Comparison of ENCODE assay signal across 17 cellular contexts in the genomic region with DNA sequence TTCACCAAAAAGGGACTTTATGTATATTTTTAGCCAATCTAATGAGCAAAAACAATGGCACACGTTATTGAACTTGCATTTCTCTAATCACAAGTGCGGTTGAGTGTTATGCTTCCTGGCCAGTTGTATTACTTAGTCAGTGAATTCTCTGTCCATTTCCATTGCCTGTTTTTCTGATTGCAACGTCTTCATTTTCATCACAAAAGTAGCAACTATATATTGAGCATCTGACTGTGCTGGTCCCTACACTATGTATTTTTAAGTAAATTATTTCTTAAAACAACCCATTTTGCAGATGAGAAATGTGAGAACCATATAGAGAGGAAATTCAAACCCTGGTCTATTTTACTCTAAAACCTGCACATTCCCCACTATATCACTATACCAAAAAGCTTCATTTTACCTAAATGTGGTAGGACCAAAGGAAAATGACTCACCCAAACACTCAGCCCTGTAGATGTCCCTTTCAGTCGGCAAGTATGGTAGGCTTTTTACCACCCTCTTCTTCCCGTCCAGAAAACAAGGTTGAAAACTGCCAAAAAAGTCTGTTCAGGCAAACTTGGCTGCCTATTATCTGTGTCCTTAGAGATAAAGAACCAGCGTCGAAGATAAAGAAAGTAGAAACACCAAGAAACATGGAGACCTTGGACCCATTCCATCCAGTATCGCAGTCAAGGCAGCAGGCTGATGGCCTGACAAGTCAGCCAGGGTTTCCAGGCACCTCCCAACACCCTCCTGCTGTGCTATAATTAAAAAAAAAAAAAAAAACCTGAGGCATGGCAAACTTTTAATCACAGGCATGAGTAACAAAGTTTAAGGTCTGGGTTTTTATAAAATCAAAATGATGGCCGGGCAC. TPM values are rescaled to one million over a fixed set of nuclear protein-coding genes. Genes with fewer than 3 reads are reported as not detected.
"Had no signal": no experiment of that assay in that cellular context is flagged by ENCODE, and none has a peak within 500 bp of the region (broad histone marks: within the 10 kb centered on the region; RNA-seq: fewer than 3 reads in every experiment).

No MANE protein-coding gene starts in this region.

- FAIRE-seq: bronchial epithelial cell, endothelial cell of umbilical vein had no signal

- H3K4me3 ChIP-seq: gastrocnemius medialis, lower lobe of right lung, neural progenitor cell, SK-N-MC had no signal

- H2AFZ ChIP-seq: neural progenitor cell had no signal

- DNase-seq: activated CD4-positive, alpha-beta T cell treated with anti-CD3 and anti-CD28 coated beads, Interleukin-2, amount 50 U/mL, for 4 hours; activated CD4-positive, CD25-positive, alpha-beta regulatory T cell treated with anti-CD3 and anti-CD28 coated beads, Interleukin-2, amount 50 U/mL, for 72 hours; activated CD8-positive, alpha-beta memory T cell treated with anti-CD3 and anti-CD28 coated beads, Interleukin-2, amount 10 ng/mL, durations not matched to agents 7 days and 5 days; activated gamma-delta T cell; activated T-cell treated with anti-CD3 and anti-CD28 coated beads, Interleukin-2, amount 50 U/mL, for 4 hours; gastrocnemius medialis; hippocampal formation; kidney glomerular epithelial cell; lower lobe of right lung; midbrain; substantia nigra had no signal

- H3K9me3 ChIP-seq: gastrocnemius medialis, lower lobe of right lung had no signal

- H3K4me1 ChIP-seq: gastrocnemius medialis, lower lobe of right lung had no signal

- ATAC-seq: activated CD8-positive, alpha-beta memory T cell treated with anti-CD3 and anti-CD28 coated beads, Interleukin-2, amount 10 ng/mL, durations not matched to agents 7 days and 5 days; activated T-cell treated with anti-CD3 and anti-CD28 coated beads, Interleukin-2, amount 50 U/mL, for 4 hours; gastrocnemius medialis; lower lobe of right lung; stimulated activated memory B cell treated with anti-CD40 and anti-IgM and Interleukin-4, amounts not matched to agents 10 μg/mL and 1 μg/mL and 100 μg/mL, for 72 hours had no signal

- H3K36me3 ChIP-seq: gastrocnemius medialis, lower lobe of right lung, neural progenitor cell had no signal

- H3K27ac ChIP-seq: gastrocnemius medialis, lower lobe of right lung, neural progenitor cell, SK-N-MC had no signal

- H3K27me3 ChIP-seq: neural progenitor cell had no signal

- H3K9ac ChIP-seq: neural progenitor cell had no signal

- H3K4me2 ChIP-seq: neural progenitor cell had no signal

RNA-seq across cellular contexts. Expression of gene WNT8A, which starts 32.2 kb away (rescaled TPM):
- total RNA-seq: activated CD8-positive, alpha-beta memory T cell treated with anti-CD3 and anti-CD28 coated beads, Interleukin-2, amount 10 ng/mL, durations not matched to agents 7 days and 5 days; activated T-cell treated with anti-CD3 and anti-CD28 coated beads, Interleukin-2, amount 50 U/mL, for 4 hours; bronchial epithelial cell; endothelial cell of umbilical vein; lower lobe of right lung; T-helper 1 cell treated with Interleukin-12 subunit alpha and Interleukin-12 subunit beta and Interleukin-4 antibody, amounts not matched to agents 30 ng/mL and 1 ng/mL, for 36 hours had no signal
- polyA plus RNA-seq: endothelial cell of umbilical vein had no signal
